ENCODE assay signal across 33 cellular contexts in genomic region chr1:110428961-110429360, GRCh38. TPM values are rescaled to one million over a fixed set of nuclear protein-coding genes. Genes with fewer than 3 reads are reported as not detected.
"Had no signal": no experiment of that assay in that cellular context is flagged by ENCODE, and none has a peak within 500 bp of the region (broad histone marks: within the 10 kb centered on the region; RNA-seq: fewer than 3 reads in every experiment).

No MANE protein-coding gene starts in this region.

- H3K9me3 Mint-ChIP-seq: natural killer cell; nephron; neural progenitor cell; stimulated activated memory B cell treated with anti-CD40 and anti-IgM and Interleukin-4, amounts not matched to agents 10 μg/mL and 1 μg/mL and 100 μg/mL, for 72 hours; stimulated activated naive CD8-positive, alpha-beta T cell treated with anti-CD3 and anti-CD28 coated beads, Interleukin-15, amount 100 ng/mL, for 72 hours had no signal

- H3K9me3 ChIP-seq: ovary, psoas muscle, right lobe of liver, spleen, suprapubic skin, testis, tibial nerve, upper lobe of left lung, vagina had no signal

- H3K27ac Mint-ChIP-seq: naive thymus-derived CD4-positive, alpha-beta T cell; natural killer cell; nephron; neural progenitor cell; progenitor cell of endocrine pancreas; stimulated activated memory B cell treated with anti-CD40 and anti-IgM and Interleukin-4, amounts not matched to agents 10 μg/mL and 1 μg/mL and 100 μg/mL, for 72 hours; stimulated activated naive CD8-positive, alpha-beta T cell treated with anti-CD3 and anti-CD28 coated beads, Interleukin-15, amount 100 ng/mL, for 72 hours had no signal

- H3K4me3 Mint-ChIP-seq: naive thymus-derived CD4-positive, alpha-beta T cell; natural killer cell; nephron; neural progenitor cell; stimulated activated memory B cell treated with anti-CD40 and anti-IgM and Interleukin-4, amounts not matched to agents 10 μg/mL and 1 μg/mL and 100 μg/mL, for 72 hours; stimulated activated naive CD8-positive, alpha-beta T cell treated with anti-CD3 and anti-CD28 coated beads, Interleukin-15, amount 100 ng/mL, for 72 hours had no signal

- H3K4me1 Mint-ChIP-seq: stimulated activated naive CD8-positive, alpha-beta T cell treated with anti-CD3 and anti-CD28 coated beads, Interleukin-15, amount 100 ng/mL, for 72 hours had no signal

- ATAC-seq: naive thymus-derived CD4-positive, alpha-beta T cell; natural killer cell; psoas muscle; right cardiac atrium; right lobe of liver; stimulated activated memory B cell treated with anti-CD40 and anti-IgM and Interleukin-4, amounts not matched to agents 10 μg/mL and 1 μg/mL and 100 μg/mL, for 72 hours; stimulated activated naive CD8-positive, alpha-beta T cell treated with anti-CD3 and anti-CD28 coated beads, Interleukin-15, amount 100 ng/mL, for 72 hours; stimulated activated naive CD8-positive, alpha-beta T cell treated with anti-CD3 and anti-CD28 coated beads, Interleukin-15, Interleukin-2, amounts not matched to agents 100 U/mL and 50 U/mL, for 24 hours had no signal

- H3K4me3 ChIP-seq: neural progenitor cell, ovary, psoas muscle, right lobe of liver, skin epidermis, smooth muscle cell, spleen, suprapubic skin, testis, tibial nerve, upper lobe of left lung, vagina had no signal

- H3K36me3 Mint-ChIP-seq: naive thymus-derived CD4-positive, alpha-beta T cell; natural killer cell; neural progenitor cell; stimulated activated memory B cell treated with anti-CD40 and anti-IgM and Interleukin-4, amounts not matched to agents 10 μg/mL and 1 μg/mL and 100 μg/mL, for 72 hours had no signal

- H3K27me3 ChIP-seq: neural progenitor cell, ovary, right lobe of liver, spleen, testis, upper lobe of left lung, vagina had no signal

- H3K36me3 ChIP-seq: neural progenitor cell, ovary, right lobe of liver, spleen, suprapubic skin, tibial nerve, upper lobe of left lung, vagina had no signal

- H3K27ac ChIP-seq: neural progenitor cell, ovary, parathyroid adenoma, psoas muscle, right lobe of liver, skin epidermis, spleen, suprapubic skin, testis, upper lobe of left lung, vagina had no signal

- DNase-seq: naive thymus-derived CD4-positive, alpha-beta T cell; natural killer cell; occipital lobe; ovary; posterior cingulate gyrus; psoas muscle; right cardiac atrium; right lobe of liver; spleen; stimulated activated CD4-positive, alpha-beta T cell treated with anti-CD3 and anti-CD28 coated beads, Interleukin-12 subunit alpha, Interleukin-12 subunit beta, amount 100 ng/mL, for 4 hours; stimulated activated CD4-positive, alpha-beta T cell treated with anti-CD3 and anti-CD28 coated beads, Interleukin-1b, Interleukin-23, amount 100 ng/mL, for 48 hours; stimulated activated CD4-positive, alpha-beta T cell treated with anti-CD3 and anti-CD28 coated beads, Interleukin-4, amount 100 ng/mL, for 1 hour; stimulated activated CD4-positive, alpha-beta T cell treated with anti-CD3 and anti-CD28 coated beads, Interleukin-4, amount 100 ng/mL, for 4 hours; stimulated activated CD8-positive, alpha-beta memory T cell treated with anti-CD3 and anti-CD28 coated beads, Interleukin-4, amount 100 ng/mL, for 48 hours; stimulated activated naive CD4-positive, alpha-beta T cell; stimulated activated naive CD8-positive, alpha-beta T cell treated with anti-CD3 and anti-CD28 coated beads, Interleukin-15, amount 100 ng/mL, for 72 hours; stimulated activated naive CD8-positive, alpha-beta T cell treated with anti-CD3 and anti-CD28 coated beads, Interleukin-15, Interleukin-2, amounts not matched to agents 100 U/mL and 50 U/mL, for 24 hours; substantia nigra; testis; trophoblast cell; upper lobe of left lung had no signal

- H3K4me1 ChIP-seq: parathyroid adenoma, psoas muscle had no signal

RNA-seq across cellular contexts. Expression of gene PROK1, which starts 22.0 kb away (rescaled TPM):
- total RNA-seq: naive thymus-derived CD4-positive, alpha-beta T cell; natural killer cell; occipital lobe; osteoblast; progenitor cell of endocrine pancreas; renal cortical epithelial cell; right lobe of liver had no signal
- polyA plus RNA-seq: naive thymus-derived CD4-positive, alpha-beta T cell had no signal
